2 cellular contexts compared by ENCODE assay signal in genomic region chr3:162517110-162517509, GRCh38.
TF ChIP-seq lines count a peak whose summit lies in the region.

No MANE protein-coding gene starts in this region.

TF ChIP-seq in SK-N-SH, 30 proteins besides CTCF, POLR2A, EP300 and RAD21 (continued from another document):
- TF ChIP-seq REST (IDR thresholded peaks at IDR 0.05; ENCODE audit: low read depth, low read length) (no peak), MXI1 (IDR thresholded peaks at IDR 0.05; ENCODE audit: low read depth, low read length) (no peak), CHD2 (IDR thresholded peaks at IDR 0.05; ENCODE audit: low read length, partially characterized antibody) (no peak), MEF2A (IDR thresholded peaks at IDR 0.05; ENCODE audit: borderline replicate concordance, low read depth) (no peak), EZH2phosphoT487 (IDR thresholded peaks at IDR 0.05; ENCODE audit: borderline replicate concordance, low read depth) (no peak), SIN3A (IDR thresholded peaks at IDR 0.05; ENCODE audit: borderline replicate concordance, low read depth, low read length) (no peak), FOXM1 (IDR thresholded peaks at IDR 0.05; ENCODE audit: low read depth) (no peak)

TF ChIP-seq in SK-N-SH treated with all-trans-retinoic acid at 6 μM for 48 hours, 23 proteins besides CTCF, POLR2A, EP300 and RAD21 (continued from another document):
- no peak for TF ChIP-seq TSHZ2 (CRISPR knock-in tag; IDR thresholded peaks at IDR 0.05)
- TF ChIP-seq PATZ1 (CRISPR knock-in tag; IDR thresholded peaks at IDR 0.05; ENCODE audit: borderline replicate concordance) = no peak
- no peak for TF ChIP-seq BACH2 (CRISPR knock-in tag; IDR thresholded peaks at IDR 0.05; ENCODE audit: borderline replicate concordance)
- no peak for TF ChIP-seq OSR1 (CRISPR knock-in tag; IDR thresholded peaks at IDR 0.05)
